In genomic region chr3:178436773-178437172, GRCh38 we compare ENCODE assay signal across 9 cellular contexts.
A peak's percentile ranks its signal among the peaks of the same experiment; 100 is the strongest.
DNase-seq lines count a peak whose midpoint lies in the region; ATAC-seq, FAIRE-seq and TF ChIP-seq lines count a peak whose summit lies in the region.
"Had no signal": no experiment of that assay in that cellular context is flagged by ENCODE, and none has a peak within 500 bp of the region (broad histone marks: within the 10 kb centered on the region; RNA-seq: fewer than 3 reads in every experiment).

No MANE protein-coding gene starts in this region.

- H3K4me1 Mint-ChIP-seq in naive B cell, result peaks cover 0 to 3% (median 0%) of the 10 kb centered on the region in 3 donors

- no peak for TF ChIP-seq POLR2A in H1 (IDR thresholded peaks at IDR 0.05; ENCODE audit: control extremely low read depth in 1 of 2, low read depth in 2 of 2, low read length in 2 of 2)

- no peak overlapping the region for H2AK5ac ChIP-seq in H1 (ENCODE audit: low read depth, low read length)

- CTCF ChIA-PET in H1 (lab: Charles Lee; ENCODE audit: partially characterized antibody), result interaction anchor here (1.0 to 4.7 kb wide), 19 partner anchors 8 to 885 kb away, joined by 3 to 25 read pairs (median 5); no protein-coding TSS in a partner anchor

- H3K36me3 ChIP-seq in H1 (ENCODE audit: control insufficient read depth in 2 of 4, insufficient read depth in 4 of 4, low read length in 3 of 4), result no peaks in the 10 kb centered on the region

- no peaks in the 10 kb centered on the region for H3K36me3 Mint-ChIP-seq in naive B cell

- H3K23me2 ChIP-seq in H1 (ENCODE audit: low read depth, low read length), result no peaks in the 10 kb centered on the region

- FAIRE-seq in H1 (lab: Jason Lieb, UNC), result peak; percentile 19
- FAIRE-seq: colon had no signal

- H2BK12ac ChIP-seq in H1 (ENCODE audit: low read depth, low read length), result no peak overlapping the region

- no peak overlapping the region for H2BK5ac ChIP-seq in H1 (ENCODE audit: low read depth, low read length)

- H3K18ac ChIP-seq in H1 (ENCODE audit: extremely low read depth, low read length), result no peak overlapping the region

- H3K27me3 Mint-ChIP-seq in naive B cell, result peaks cover 4 to 10% (median 8%) of the 10 kb centered on the region in 3 donors

- no peak overlapping the region for H3K4me3 ChIP-seq in H1 (ENCODE audit: extremely low read depth in 1 of 4, insufficient read depth in 2 of 4, low read depth in 3 of 4, low read length in 4 of 4)

- intact Hi-C loops in left colon (cut with DNase I, micrococcal nuclease), result loop anchor here in 1 of 2 donors (5.0 kb wide), 1 partner anchor 531 kb away; no protein-coding TSS in a partner anchor

- H4K20me1 ChIP-seq in H1 (replicated peaks in 1 of 2; ENCODE audit: control insufficient read depth in 1 of 2, insufficient read depth in 2 of 2, low read length in 2 of 2), result no peaks in the 10 kb centered on the region

- H4K8ac ChIP-seq in H1 (ENCODE audit: extremely low read depth, insufficient read depth, low read length), result no peak overlapping the region

- H3K9me3 Mint-ChIP-seq in naive B cell, result no peaks in the 10 kb centered on the region

- peak in 2 of 3 experiments; percentile 35 to 37; a peak in 2 of 4 replicates for TF ChIP-seq CTCF in H1 (IDR thresholded peaks at IDR 0.05; ENCODE audit: control extremely low read depth in 1 of 3, insufficient read depth in 1 of 3, low read depth in 1 of 3, low read length in 3 of 3)

- H2BK120ac ChIP-seq in H1 (replicated peaks; ENCODE audit: low read depth, low read length), result no peak overlapping the region

- no peaks in the 10 kb centered on the region for H3K79me1 ChIP-seq in H1 (ENCODE audit: low read depth, low read length)

- no peaks in the 10 kb centered on the region for H3K9me3 ChIP-seq in H1 (ENCODE audit: insufficient read depth in 2 of 2, low read depth in 1 of 2, low read length in 1 of 2)

- no peak overlapping the region for H3K27ac Mint-ChIP-seq in naive B cell

- H2BK20ac ChIP-seq in H1 (ENCODE audit: low read length), result no peak overlapping the region

- H2BK15ac ChIP-seq in H1 (ENCODE audit: low read length), result no peak overlapping the region

- H4K91ac ChIP-seq in H1 (replicated peaks; ENCODE audit: insufficient read length, low read length), result no peak overlapping the region

- H3K23ac ChIP-seq in H1 (ENCODE audit: insufficient read length), result no peak overlapping the region

- H2AFZ ChIP-seq in H1 (ENCODE audit: low read length), result no peak overlapping the region

- H4K5ac ChIP-seq in H1 (ENCODE audit: insufficient read length, low read depth, low read length), result no peak overlapping the region

- no peak overlapping the region for H3K56ac ChIP-seq in H1 (replicated peaks; ENCODE audit: insufficient read length, low read depth, low read length)

- DNase-seq in A172 (ENCODE audit: low spot score) (peak; percentile 35), NOMO-1 treated with DMSO at 0.1 percent for 48 hours (lab: John Stamatoyannopoulos, UW; ENCODE audit: unreplicated experiment) (peak; percentile 16), H1 (ENCODE audit: low read depth in 1 of 2, low spot score in 2 of 2) (no peak), naive B cell (peak; percentile 1), left colon (no peak)

- H3K4me3 Mint-ChIP-seq in naive B cell, result no peak overlapping the region

- H3K4ac ChIP-seq in H1 (replicated peaks; ENCODE audit: insufficient read length, low read depth, low read length), result no peak overlapping the region

- no peak overlapping the region for H3K27ac ChIP-seq in H1 (ENCODE audit: low read depth, low read length)

- no peaks in the 10 kb centered on the region for H3K79me2 ChIP-seq in H1 (ENCODE audit: control insufficient read depth in 1 of 2, insufficient read depth in 2 of 2, low read length in 2 of 2)

- H3K9ac ChIP-seq in H1 (replicated peaks in 1 of 4; ENCODE audit: extremely low read depth in 1 of 4, low read depth in 3 of 4, low read length in 3 of 4), result no peak overlapping the region

- no peak for TF ChIP-seq EP300 in H1 (IDR thresholded peaks at IDR 0.05; ENCODE audit: borderline replicate concordance in 1 of 2, low read depth in 2 of 2, low read length in 2 of 2)

- H3K14ac ChIP-seq in H1 (ENCODE audit: insufficient read length), result no peak overlapping the region

- peaks cover 0 to 5% (median 0%) of the 10 kb centered on the region in 4 experiments; a peak in 2 of 7 replicates for H3K4me1 ChIP-seq in H1 (replicated peaks in 1 of 4; ENCODE audit: control insufficient read depth in 3 of 4, insufficient read depth in 4 of 4, low read length in 3 of 4)

- no peaks in the 10 kb centered on the region for H3K27me3 ChIP-seq in H1 (replicated peaks in 1 of 4; ENCODE audit: control insufficient read depth in 3 of 4, extremely low read depth in 1 of 4, insufficient read depth in 3 of 4, low read length in 3 of 4)

- peak; percentile 52 to 60 for TF ChIP-seq RAD21 in H1 (IDR thresholded peaks at IDR 0.05 in 1 of 2, conservative IDR thresholded peaks at IDR 0.05 in 1 of 2; ENCODE audit: low read depth in 2 of 2, low read length in 2 of 2)

- peak; percentile 45 for ATAC-seq in GM18498 (IDR thresholded peaks at IDR 0.05; ENCODE audit: unreplicated experiment)
- ATAC-seq in HG03558 (IDR thresholded peaks at IDR 0.05; ENCODE audit: extremely low read depth, unreplicated experiment), result peak; percentile 46
- ATAC-seq in naive B cell (ENCODE audit: low read depth in 2 of 2), result no peak
- no peak for ATAC-seq in left colon
- ATAC-seq in HG03457 (IDR thresholded peaks at IDR 0.05; ENCODE audit: unreplicated experiment), result no peak

- 78% methylated on average over 3 of the region's 3 CpGs; no CpG with 5 or more reads in 1 of the 2 experiments for WGBS in H1 (ENCODE audit: extremely low coverage in 1 of 2, insufficient coverage in 1 of 2, insufficient read length in 1 of 2, insufficient replicate concordance in 2 of 2, low coverage in 1 of 2, low lambda C conversion rate in 2 of 2, missing lambda C conversion rate in 1 of 2), 2 experiments

- H3K4me2 ChIP-seq in H1 (ENCODE audit: insufficient read depth in 1 of 2, low read depth in 2 of 2, low read length in 2 of 2), result no peak overlapping the region

- POLR2A ChIA-PET in H1 (lab: Charles Lee; ENCODE audit: partially characterized antibody), result no interaction called here

TF ChIP-seq in H1, 55 proteins besides CTCF, POLR2A, EP300 and RAD21 (continues in another document):
- TF ChIP-seq BCL11A (IDR thresholded peaks at IDR 0.05; ENCODE audit: low read depth in 2 of 2, low read length in 2 of 2) (no peak), ASH2L (IDR thresholded peaks at IDR 0.05; ENCODE audit: low read length) (no peak), RNF2 (IDR thresholded peaks at IDR 0.05; ENCODE audit: borderline replicate concordance, low read depth, low read length, missing control alignments, poor library complexity, severe bottlenecking) (no peak), HDAC2 (IDR thresholded peaks at IDR 0.05; ENCODE audit: borderline replicate concordance in 1 of 2, low read depth in 2 of 2, low read length in 2 of 2) (no peak), CEBPB (IDR thresholded peaks at IDR 0.05; ENCODE audit: low read depth, low read length) (no peak), SP2 (IDR thresholded peaks at IDR 0.05; ENCODE audit: low read length) (no peak), ZNF274 (IDR thresholded peaks at IDR 0.05; ENCODE audit: borderline replicate concordance, extremely low read depth, low read length) (no peak), NANOG (IDR thresholded peaks at IDR 0.05; ENCODE audit: insufficient read depth, low read depth, low read length, poor library complexity, severe bottlenecking) (no peak)
- TF ChIP-seq, protein P1, sequence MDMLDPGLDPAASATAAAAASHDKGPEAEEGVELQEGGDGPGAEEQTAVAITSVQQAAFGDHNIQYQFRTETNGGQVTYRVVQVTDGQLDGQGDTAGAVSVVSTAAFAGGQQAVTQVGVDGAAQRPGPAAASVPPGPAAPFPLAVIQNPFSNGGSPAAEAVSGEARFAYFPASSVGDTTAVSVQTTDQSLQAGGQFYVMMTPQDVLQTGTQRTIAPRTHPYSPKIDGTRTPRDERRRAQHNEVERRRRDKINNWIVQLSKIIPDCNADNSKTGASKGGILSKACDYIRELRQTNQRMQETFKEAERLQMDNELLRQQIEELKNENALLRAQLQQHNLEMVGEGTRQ (IDR thresholded peaks at IDR 0.05; ENCODE audit: low read length), result no peak
- TF ChIP-seq, protein P2, sequence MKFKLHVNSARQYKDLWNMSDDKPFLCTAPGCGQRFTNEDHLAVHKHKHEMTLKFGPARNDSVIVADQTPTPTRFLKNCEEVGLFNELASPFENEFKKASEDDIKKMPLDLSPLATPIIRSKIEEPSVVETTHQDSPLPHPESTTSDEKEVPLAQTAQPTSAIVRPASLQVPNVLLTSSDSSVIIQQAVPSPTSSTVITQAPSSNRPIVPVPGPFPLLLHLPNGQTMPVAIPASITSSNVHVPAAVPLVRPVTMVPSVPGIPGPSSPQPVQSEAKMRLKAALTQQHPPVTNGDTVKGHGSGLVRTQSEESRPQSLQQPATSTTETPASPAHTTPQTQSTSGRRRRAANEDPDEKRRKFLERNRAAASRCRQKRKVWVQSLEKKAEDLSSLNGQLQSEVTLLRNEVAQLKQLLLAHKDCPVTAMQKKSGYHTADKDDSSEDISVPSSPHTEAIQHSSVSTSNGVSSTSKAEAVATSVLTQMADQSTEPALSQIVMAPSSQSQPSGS (IDR thresholded peaks at IDR 0.05; ENCODE audit: low read length), result no peak

Comparison
In these comparisons a context has a peak if more than half of its experiments do, and no peak if none do; other contexts are left out.
1. DNase-seq: peak in A172 (single experiment), NOMO-1 treated with DMSO at 0.1 percent for 48 hours (single experiment) and naive B cell (single experiment); none in H1 (0 of 2) and left colon (0 of 2).
2. ATAC-seq: peak in GM18498 (single experiment) and HG03558 (single experiment); none in naive B cell (0 of 2), left colon (single experiment) and HG03457 (single experiment).